ENCODE assay signal across 18 cellular contexts in the genomic region with DNA sequence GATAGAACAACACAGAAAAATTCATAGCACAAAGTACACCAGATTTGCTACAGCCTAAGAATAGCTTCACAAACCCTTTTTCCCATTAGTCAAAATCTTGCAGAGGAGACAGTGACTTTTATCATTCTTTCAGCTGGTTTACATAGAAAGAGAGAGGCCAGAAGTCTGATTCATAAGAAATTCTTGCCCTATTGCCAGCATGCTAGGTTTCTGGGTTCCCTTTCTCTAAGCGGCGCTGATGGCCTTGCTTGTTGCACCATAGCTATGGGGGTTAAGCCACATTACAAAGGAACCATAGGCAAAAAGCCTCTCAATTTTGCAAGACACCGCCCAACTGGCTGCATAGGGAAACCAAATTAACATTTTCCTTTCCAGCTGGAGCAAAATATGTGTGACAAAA.
A peak's percentile ranks its signal among the peaks of the same experiment; 100 is the strongest.
DNase-seq lines count a peak whose midpoint lies in the region; ATAC-seq and TF ChIP-seq lines count a peak whose summit lies in the region.
"Had no signal": no experiment of that assay in that cellular context is flagged by ENCODE, and none has a peak within 500 bp of the region (broad histone marks: within the 10 kb centered on the region; RNA-seq: fewer than 3 reads in every experiment).

No MANE protein-coding gene starts in this region.

- H4K20me1 ChIP-seq in H9 (ENCODE audit: control insufficient read depth, insufficient read depth, insufficient read length) = no peaks in the 10 kb centered on the region

- no CpG with 5 or more reads among the region's 3 CpGs for WGBS in H9 (ENCODE audit: extremely low coverage, insufficient read length, low lambda C conversion rate)
- 72 to 80% (median 74%) methylated on average over 3 of the region's 3 CpGs for WGBS in heart left ventricle, 4 donors

- no peak overlapping the region for H3K56ac ChIP-seq in H9 (ENCODE audit: insufficient read length, low read depth, low read length)

- peaks cover 0 to 4% of the 10 kb centered on the region in 2 experiments; a peak in 4 of 5 replicates for H3K9me3 Mint-ChIP-seq in H9
- H3K9me3 Mint-ChIP-seq: activated CD4-positive, alpha-beta memory T cell treated with anti-CD3 and anti-CD28 coated beads, Interleukin-2, amount 10 ng/mL, durations not matched to agents 7 days and 5 days had no signal

- no peak for ATAC-seq in heart left ventricle
- ATAC-seq in HG03354 (IDR thresholded peaks at IDR 0.05; ENCODE audit: poor library complexity, severe bottlenecking, unreplicated experiment) = no peak
- ATAC-seq in omental fat pad (ENCODE audit: low FRiP score) = no peak
- no peak for ATAC-seq in GM18868 (IDR thresholded peaks at IDR 0.05; ENCODE audit: unreplicated experiment)
- ATAC-seq: gastrocnemius medialis had no signal

- TF ChIP-seq CTCF in H9 (conservative IDR thresholded peaks at IDR 0.05) = no peak
- no peak for TF ChIP-seq CTCF in fibroblast of pulmonary artery (IDR thresholded peaks at IDR 0.05; ENCODE audit: low read length, missing control alignments)
- no peak for TF ChIP-seq CTCF in heart left ventricle (IDR thresholded peaks at IDR 0.05)
- no peak for TF ChIP-seq CTCF in omental fat pad (IDR thresholded peaks at IDR 0.05)

- no peak overlapping the region for H4K91ac ChIP-seq in H9 (ENCODE audit: insufficient read length, low read depth, low read length)

- no peaks in the 10 kb centered on the region for H3K79me2 ChIP-seq in H9 (ENCODE audit: insufficient read depth, low read length)

- H3K23me2 ChIP-seq in H9 (ENCODE audit: insufficient read length, low read depth, low read length, poor library complexity, severe bottlenecking) = no peaks in the 10 kb centered on the region

- DNase-seq in A172 (ENCODE audit: low spot score) (peak; percentile 10), H9 (no peak), SKM-1 treated with dmso at 0.1 percent for 144 hours (lab: John Stamatoyannopoulos, UW; ENCODE audit: unreplicated experiment) (peak; percentile 41), fibroblast of pulmonary artery (ENCODE audit: low read depth) (peak; percentile 77), heart left ventricle (no peak), omental fat pad (ENCODE audit: low spot score) (no peak)
- DNase-seq: activated CD4-positive, alpha-beta memory T cell treated with anti-CD3 and anti-CD28 coated beads, Interleukin-2, amount 10 ng/mL, durations not matched to agents 7 days and 5 days; activated gamma-delta T cell; gastrocnemius medialis; H7; NCI-H2081; occipital lobe; stimulated activated naive CD4-positive, alpha-beta T cell had no signal

- no peak overlapping the region for H2BK15ac ChIP-seq in H9 (ENCODE audit: low read depth, low read length)

- no peak overlapping the region for H4K8ac ChIP-seq in H9 (replicated peaks; ENCODE audit: insufficient read length, low read depth, low read length)

- peaks cover 49 to 59% of the 10 kb centered on the region in 2 experiments for H3K4me1 Mint-ChIP-seq in H9
- H3K4me1 Mint-ChIP-seq: activated CD4-positive, alpha-beta memory T cell treated with anti-CD3 and anti-CD28 coated beads, Interleukin-2, amount 10 ng/mL, durations not matched to agents 7 days and 5 days had no signal

- H3K27ac ChIP-seq in H9 (ENCODE audit: insufficient read length, low read depth, low read length) (no peak overlapping the region), heart left ventricle (no peak overlapping the region)
- H3K27ac ChIP-seq: gastrocnemius medialis, SJSA1, skin epidermis had no signal

- TF ChIP-seq POLR2A in heart left ventricle (IDR thresholded peaks at IDR 0.05) = no peak

- H3K4me3 Mint-ChIP-seq in H9 = no peak overlapping the region
- H3K4me3 Mint-ChIP-seq: activated CD4-positive, alpha-beta memory T cell treated with anti-CD3 and anti-CD28 coated beads, Interleukin-2, amount 10 ng/mL, durations not matched to agents 7 days and 5 days; brain had no signal

- peaks cover 6% of the 10 kb centered on the region for H3K27me3 Mint-ChIP-seq in H9 (ENCODE audit: low read depth)

- H3K23ac ChIP-seq in H9 (ENCODE audit: insufficient read length, low read depth, low read length) = no peak overlapping the region

- H3K27ac Mint-ChIP-seq in H9 = peak overlapping the region in 1 of 3 experiments; percentile 79; a peak in 2 of 7 replicates
- H3K27ac Mint-ChIP-seq: activated CD4-positive, alpha-beta memory T cell treated with anti-CD3 and anti-CD28 coated beads, Interleukin-2, amount 10 ng/mL, durations not matched to agents 7 days and 5 days; brain had no signal

- H2BK120ac ChIP-seq in H9 (ENCODE audit: low read depth, low read length, poor library complexity, severe bottlenecking) = no peak overlapping the region

- H3K4ac ChIP-seq in H9 (ENCODE audit: low read depth, low read length) = no peak overlapping the region

- H3K4me3 ChIP-seq in fibroblast of pulmonary artery (replicated peaks; ENCODE audit: low read depth, low read length) (no peak overlapping the region), heart left ventricle (no peak overlapping the region)
- H3K4me3 ChIP-seq: gastrocnemius medialis, SJSA1, skin epidermis had no signal

- no peak overlapping the region for H3K18ac ChIP-seq in H9 (ENCODE audit: insufficient read length, low read depth, low read length)

- H3K27me3 ChIP-seq in H9 (ENCODE audit: insufficient read depth, low read length) (no peaks in the 10 kb centered on the region), heart left ventricle (peaks cover 0 to 32% (median 5%) of the 10 kb centered on the region in 9 donors)

- no peak overlapping the region for H3K9ac ChIP-seq in H9 (ENCODE audit: extremely low read depth, insufficient read length, low read length)

- H3K4me2 ChIP-seq in H9 (ENCODE audit: insufficient read depth, insufficient read length, low read length) = peak overlapping the region; percentile 18

- H3K14ac ChIP-seq in H9 (ENCODE audit: insufficient read depth, low read length) = no peak overlapping the region

- H3K9me3 ChIP-seq in H9 (ENCODE audit: control insufficient read depth, low read depth, low read length) (no peaks in the 10 kb centered on the region), heart left ventricle (peaks cover 0 to 12% (median 0%) of the 10 kb centered on the region in 12 donors)
- H3K9me3 ChIP-seq: gastrocnemius medialis, SJSA1 had no signal

- no peak overlapping the region for H2AFZ ChIP-seq in H9 (ENCODE audit: low read length)

- H3K79me1 ChIP-seq in H9 (ENCODE audit: insufficient read depth, low read depth, low read length, poor library complexity, severe bottlenecking) = no peaks in the 10 kb centered on the region

- H3K4me1 ChIP-seq in H9 (ENCODE audit: insufficient read depth, low read length) (peaks cover 4% of the 10 kb centered on the region; the same call in 1 of the 2 replicates), heart left ventricle (no peaks in the 10 kb centered on the region)
- H3K4me1 ChIP-seq: gastrocnemius medialis, SJSA1 had no signal

- intact Hi-C loops in heart left ventricle (cut with DNase I) = no loop called here

- no peak overlapping the region for H2BK12ac ChIP-seq in H9 (ENCODE audit: insufficient read length, low read depth, low read length)

- no peak overlapping the region for H2BK20ac ChIP-seq in H9 (ENCODE audit: low read depth, low read length, poor library complexity, severe bottlenecking)

- H3K36me3 Mint-ChIP-seq in H9 (ENCODE audit: insufficient read depth in 1 of 3, low read depth in 3 of 3) = no peaks in the 10 kb centered on the region; a peak in 2 of 7 replicates
- H3K36me3 Mint-ChIP-seq: brain had no signal

- no peak overlapping the region for H3T11ph ChIP-seq in H9 (ENCODE audit: low read length)

- H2BK5ac ChIP-seq in H9 (ENCODE audit: insufficient read length, low read length) = no peak overlapping the region

- no peaks in the 10 kb centered on the region for H3K36me3 ChIP-seq in heart left ventricle
- H3K36me3 ChIP-seq: gastrocnemius medialis, SJSA1 had no signal

- H2AK5ac ChIP-seq in H9 (ENCODE audit: insufficient read length, low read length) = no peak overlapping the region

- no peak overlapping the region for H4K5ac ChIP-seq in H9 (ENCODE audit: insufficient read length, low read depth, low read length)

Comparison
In these comparisons a context has a peak if more than half of its experiments do, and no peak if none do; other contexts are left out.
1. DNase-seq: peak in A172 (single experiment), SKM-1 treated with dmso at 0.1 percent for 144 hours (single experiment) and fibroblast of pulmonary artery (single experiment); none in H9 (single experiment), heart left ventricle (0 of 5) and omental fat pad (single experiment).